ENCODE assay signal across 1 cellular context in genomic region chr7:131057015-131057518, GRCh38.
TF ChIP-seq lines count a peak whose summit lies in the region.

No MANE protein-coding gene starts in this region.

TF ChIP-seq in HepG2, 621 proteins besides CTCF, POLR2A, EP300 and RAD21 (continued from another document and continues in another):
- TF ChIP-seq HOXA5 (CRISPR knock-in tag; IDR thresholded peaks at IDR 0.05) (no peak), ARID2 (CRISPR knock-in tag; IDR thresholded peaks at IDR 0.05; ENCODE audit: borderline replicate concordance) (no peak), MBD4 (IDR thresholded peaks at IDR 0.05; ENCODE audit: borderline replicate concordance, low read length) (peak; percentile 84; the same call in 1 of the 2 replicates), ZNF704 (CRISPR knock-in tag; IDR thresholded peaks at IDR 0.05; ENCODE audit: borderline replicate concordance) (no peak), MAFF (IDR thresholded peaks at IDR 0.05; ENCODE audit: low read depth, low read length) (no peak), ZNF83 (CRISPR knock-in tag; IDR thresholded peaks at IDR 0.05; ENCODE audit: borderline replicate concordance) (no peak), U2AF2 (IDR thresholded peaks at IDR 0.05; ENCODE audit: low read depth, low read length) (no peak), ZNF17 (CRISPR knock-in tag; IDR thresholded peaks at IDR 0.05) (no peak), ZKSCAN1 (IDR thresholded peaks at IDR 0.05; ENCODE audit: low read length) (no peak), ZNF878 (CRISPR knock-in tag; IDR thresholded peaks at IDR 0.05) (peak; percentile 61; the same call in 1 of the 2 replicates), KLF15 (CRISPR knock-in tag; IDR thresholded peaks at IDR 0.05; ENCODE audit: borderline replicate concordance) (no peak), JUN (CRISPR knock-in tag; IDR thresholded peaks at IDR 0.05) (no peak), ATF7-NPFF (CRISPR knock-in tag; IDR thresholded peaks at IDR 0.05; ENCODE audit: low read depth) (no peak), ZNF503 (CRISPR knock-in tag; IDR thresholded peaks at IDR 0.05) (peak; percentile 92; the same call in 1 of the 2 replicates), NBN (conservative IDR thresholded peaks at IDR 0.05) (no peak), ZNF282 (IDR thresholded peaks at IDR 0.05; ENCODE audit: partially characterized antibody) (no peak), KDM3A (CRISPR knock-in tag; IDR thresholded peaks at IDR 0.05; ENCODE audit: low read depth) (peak; percentile 67; the same call in 1 of the 2 replicates), FOXK2 (IDR thresholded peaks at IDR 0.05) (peak; percentile 75; the same call in 1 of the 2 replicates), ZNF136 (CRISPR knock-in tag; IDR thresholded peaks at IDR 0.05; ENCODE audit: low read depth) (no peak), ZNF180 (CRISPR knock-in tag; IDR thresholded peaks at IDR 0.05; ENCODE audit: borderline replicate concordance, low read depth) (no peak), ZBTB42 (CRISPR knock-in tag; IDR thresholded peaks at IDR 0.05) (no peak), ZNF30 (CRISPR knock-in tag; IDR thresholded peaks at IDR 0.05) (no peak), KLF12 (CRISPR knock-in tag; IDR thresholded peaks at IDR 0.05; ENCODE audit: borderline replicate concordance) (no peak), FLYWCH1 (CRISPR knock-in tag; IDR thresholded peaks at IDR 0.05) (no peak), NFIB (CRISPR knock-in tag; IDR thresholded peaks at IDR 0.05; ENCODE audit: borderline replicate concordance) (no peak), FOXJ3 (CRISPR knock-in tag; IDR thresholded peaks at IDR 0.05; ENCODE audit: borderline replicate concordance) (peak; percentile 86; the same call in 1 of the 2 replicates), ZNF691 (CRISPR knock-in tag; IDR thresholded peaks at IDR 0.05; ENCODE audit: borderline replicate concordance, low read depth) (peak; percentile 70; the same call in 1 of the 2 replicates), RELA (CRISPR knock-in tag; IDR thresholded peaks at IDR 0.05) (no peak), PLSCR1 (CRISPR knock-in tag; IDR thresholded peaks at IDR 0.05; ENCODE audit: borderline replicate concordance) (no peak), ZNF607 (CRISPR knock-in tag; IDR thresholded peaks at IDR 0.05; ENCODE audit: borderline replicate concordance) (no peak), MTA3 (CRISPR knock-in tag; IDR thresholded peaks at IDR 0.05) (no peak), ZFP41 (CRISPR knock-in tag; IDR thresholded peaks at IDR 0.05; ENCODE audit: borderline replicate concordance) (no peak), SP2 (CRISPR knock-in tag; IDR thresholded peaks at IDR 0.05) (no peak), PTBP1 (IDR thresholded peaks at IDR 0.05; ENCODE audit: low read depth, low read length, poor library complexity, severe bottlenecking) (no peak), SRSF1 (optimal IDR thresholded peaks at IDR 0.05; ENCODE audit: low read depth, low read length) (no peak), CBFB (CRISPR knock-in tag; IDR thresholded peaks at IDR 0.05) (peak; percentile 99), SMC3 (IDR thresholded peaks at IDR 0.05; ENCODE audit: low read length) (0 out of 2 replicates have a peak, but pooled peaks have one; percentile 6), PCBP2 (optimal IDR thresholded peaks at IDR 0.05; ENCODE audit: low read depth, low read length, poor library complexity, severe bottlenecking) (no peak), ZNF317 (CRISPR knock-in tag; IDR thresholded peaks at IDR 0.05) (peak; percentile 55; the same call in 1 of the 2 replicates), SRSF4 (IDR thresholded peaks at IDR 0.05; ENCODE audit: low read depth, low read length, poor library complexity, severe bottlenecking) (no peak), ZNF547 (CRISPR knock-in tag; IDR thresholded peaks at IDR 0.05) (no peak), MIER2 (CRISPR knock-in tag; IDR thresholded peaks at IDR 0.05) (no peak), FOXO1 (CRISPR knock-in tag; IDR thresholded peaks at IDR 0.05) (peak; percentile 96), ZC3H4 (CRISPR knock-in tag; IDR thresholded peaks at IDR 0.05; ENCODE audit: borderline replicate concordance) (no peak), SOX6 (IDR thresholded peaks at IDR 0.05) (no peak), SOX6 (CRISPR knock-in tag; IDR thresholded peaks at IDR 0.05) (peak; percentile 96), TP53 (CRISPR knock-in tag; conservative IDR thresholded peaks at IDR 0.05) (no peak)
- TF ChIP-seq, protein P1, sequence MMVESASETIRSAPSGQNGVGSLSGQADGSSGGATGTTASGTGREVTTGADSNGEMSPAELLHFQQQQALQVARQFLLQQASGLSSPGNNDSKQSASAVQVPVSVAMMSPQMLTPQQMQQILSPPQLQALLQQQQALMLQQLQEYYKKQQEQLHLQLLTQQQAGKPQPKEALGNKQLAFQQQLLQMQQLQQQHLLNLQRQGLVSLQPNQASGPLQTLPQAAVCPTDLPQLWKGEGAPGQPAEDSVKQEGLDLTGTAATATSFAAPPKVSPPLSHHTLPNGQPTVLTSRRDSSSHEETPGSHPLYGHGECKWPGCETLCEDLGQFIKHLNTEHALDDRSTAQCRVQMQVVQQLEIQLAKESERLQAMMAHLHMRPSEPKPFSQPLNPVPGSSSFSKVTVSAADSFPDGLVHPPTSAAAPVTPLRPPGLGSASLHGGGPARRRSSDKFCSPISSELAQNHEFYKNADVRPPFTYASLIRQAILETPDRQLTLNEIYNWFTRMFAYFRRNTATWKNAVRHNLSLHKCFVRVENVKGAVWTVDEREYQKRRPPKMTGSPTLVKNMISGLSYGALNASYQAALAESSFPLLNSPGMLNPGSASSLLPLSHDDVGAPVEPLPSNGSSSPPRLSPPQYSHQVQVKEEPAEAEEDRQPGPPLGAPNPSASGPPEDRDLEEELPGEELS (CRISPR knock-in tag; IDR thresholded peaks at IDR 0.05) = peak; percentile 95
- TF ChIP-seq, protein P2, sequence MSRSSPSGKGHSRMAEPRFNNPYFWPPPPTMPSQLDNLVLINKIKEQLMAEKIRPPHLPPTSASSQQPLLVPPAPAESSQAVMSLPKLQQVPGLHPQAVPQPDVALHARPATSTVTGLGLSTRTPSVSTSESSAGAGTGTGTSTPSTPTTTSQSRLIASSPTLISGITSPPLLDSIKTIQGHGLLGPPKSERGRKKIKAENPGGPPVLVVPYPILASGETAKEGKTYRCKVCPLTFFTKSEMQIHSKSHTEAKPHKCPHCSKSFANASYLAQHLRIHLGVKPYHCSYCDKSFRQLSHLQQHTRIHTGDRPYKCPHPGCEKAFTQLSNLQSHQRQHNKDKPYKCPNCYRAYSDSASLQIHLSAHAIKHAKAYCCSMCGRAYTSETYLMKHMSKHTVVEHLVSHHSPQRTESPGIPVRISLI (CRISPR knock-in tag; IDR thresholded peaks at IDR 0.05; ENCODE audit: borderline replicate concordance) = peak; percentile 33; the same call in 1 of the 2 replicates
- TF ChIP-seq, protein P3, sequence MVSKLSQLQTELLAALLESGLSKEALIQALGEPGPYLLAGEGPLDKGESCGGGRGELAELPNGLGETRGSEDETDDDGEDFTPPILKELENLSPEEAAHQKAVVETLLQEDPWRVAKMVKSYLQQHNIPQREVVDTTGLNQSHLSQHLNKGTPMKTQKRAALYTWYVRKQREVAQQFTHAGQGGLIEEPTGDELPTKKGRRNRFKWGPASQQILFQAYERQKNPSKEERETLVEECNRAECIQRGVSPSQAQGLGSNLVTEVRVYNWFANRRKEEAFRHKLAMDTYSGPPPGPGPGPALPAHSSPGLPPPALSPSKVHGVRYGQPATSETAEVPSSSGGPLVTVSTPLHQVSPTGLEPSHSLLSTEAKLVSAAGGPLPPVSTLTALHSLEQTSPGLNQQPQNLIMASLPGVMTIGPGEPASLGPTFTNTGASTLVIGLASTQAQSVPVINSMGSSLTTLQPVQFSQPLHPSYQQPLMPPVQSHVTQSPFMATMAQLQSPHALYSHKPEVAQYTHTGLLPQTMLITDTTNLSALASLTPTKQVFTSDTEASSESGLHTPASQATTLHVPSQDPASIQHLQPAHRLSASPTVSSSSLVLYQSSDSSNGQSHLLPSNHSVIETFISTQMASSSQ (IDR thresholded peaks at IDR 0.05; ENCODE audit: low read depth) = peak; percentile 51; the same call in 1 of the 2 replicates
- TF ChIP-seq, protein P3 (CRISPR knock-in tag; IDR thresholded peaks at IDR 0.05; ENCODE audit: borderline replicate concordance) = peak; percentile 63; the same call in 1 of the 2 replicates
- TF ChIP-seq, protein P4, sequence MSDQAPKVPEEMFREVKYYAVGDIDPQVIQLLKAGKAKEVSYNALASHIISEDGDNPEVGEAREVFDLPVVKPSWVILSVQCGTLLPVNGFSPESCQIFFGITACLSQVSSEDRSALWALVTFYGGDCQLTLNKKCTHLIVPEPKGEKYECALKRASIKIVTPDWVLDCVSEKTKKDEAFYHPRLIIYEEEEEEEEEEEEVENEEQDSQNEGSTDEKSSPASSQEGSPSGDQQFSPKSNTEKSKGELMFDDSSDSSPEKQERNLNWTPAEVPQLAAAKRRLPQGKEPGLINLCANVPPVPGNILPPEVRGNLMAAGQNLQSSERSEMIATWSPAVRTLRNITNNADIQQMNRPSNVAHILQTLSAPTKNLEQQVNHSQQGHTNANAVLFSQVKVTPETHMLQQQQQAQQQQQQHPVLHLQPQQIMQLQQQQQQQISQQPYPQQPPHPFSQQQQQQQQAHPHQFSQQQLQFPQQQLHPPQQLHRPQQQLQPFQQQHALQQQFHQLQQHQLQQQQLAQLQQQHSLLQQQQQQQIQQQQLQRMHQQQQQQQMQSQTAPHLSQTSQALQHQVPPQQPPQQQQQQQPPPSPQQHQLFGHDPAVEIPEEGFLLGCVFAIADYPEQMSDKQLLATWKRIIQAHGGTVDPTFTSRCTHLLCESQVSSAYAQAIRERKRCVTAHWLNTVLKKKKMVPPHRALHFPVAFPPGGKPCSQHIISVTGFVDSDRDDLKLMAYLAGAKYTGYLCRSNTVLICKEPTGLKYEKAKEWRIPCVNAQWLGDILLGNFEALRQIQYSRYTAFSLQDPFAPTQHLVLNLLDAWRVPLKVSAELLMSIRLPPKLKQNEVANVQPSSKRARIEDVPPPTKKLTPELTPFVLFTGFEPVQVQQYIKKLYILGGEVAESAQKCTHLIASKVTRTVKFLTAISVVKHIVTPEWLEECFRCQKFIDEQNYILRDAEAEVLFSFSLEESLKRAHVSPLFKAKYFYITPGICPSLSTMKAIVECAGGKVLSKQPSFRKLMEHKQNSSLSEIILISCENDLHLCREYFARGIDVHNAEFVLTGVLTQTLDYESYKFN (CRISPR knock-in tag; conservative IDR thresholded peaks at IDR 0.05) = peak; percentile 91
